ENCODE assay signal across 8 cellular contexts in genomic region chr1:181106022-181106312, GRCh38. TPM values are rescaled to one million over a fixed set of nuclear protein-coding genes. Genes with fewer than 3 reads are reported as not detected.
DNase-seq lines count a peak whose midpoint lies in the region; ATAC-seq and TF ChIP-seq lines count a peak whose summit lies in the region.

No MANE protein-coding gene starts in this region.

- H2AFZ ChIP-seq in SK-N-SH (ENCODE audit: low read depth) = peak overlapping the region; percentile 71

- CTCF ChIA-PET in SK-N-SH (lab: Yijun Ruan, JAX) = interaction anchor here (0.7 to 18.5 kb wide), 6 partner anchors 14 to 243 kb away, joined by 3 to 143 read pairs (median 9); no protein-coding TSS in a partner anchor
- CTCF ChIA-PET in activated CD8-positive, alpha-beta T cell treated with anti-CD3 and anti-CD28 coated beads for 36 hours (lab: Charles Lee) = interaction anchor here (1.0 to 7.0 kb wide), 12 partner anchors 13 to 618 kb away, joined by 3 to 58 read pairs (median 4); no protein-coding TSS in a partner anchor

- peaks cover 30% of the 10 kb centered on the region for H3F3A ChIP-seq in SK-N-SH (replicated peaks; ENCODE audit: insufficient read depth)

- H3K27me3 ChIP-seq in SK-N-SH (ENCODE audit: insufficient read depth) = no peaks in the 10 kb centered on the region
- H3K27me3 ChIP-seq in stomach smooth muscle (ENCODE audit: control insufficient read depth in 1 of 2, insufficient read depth in 2 of 2, low read length in 2 of 2) = no peaks in the 10 kb centered on the region

- H3K9me3 Mint-ChIP-seq in activated CD8-positive, alpha-beta T cell treated with anti-CD3 and anti-CD28 coated beads for 36 hours = no peaks in the 10 kb centered on the region
- H3K9me3 Mint-ChIP-seq in immature natural killer cell = no peaks in the 10 kb centered on the region

- H3K4me3 ChIP-seq in SK-N-SH (ENCODE audit: low read depth in 2 of 2, low read length in 1 of 2) = no peak overlapping the region
- H3K4me3 ChIP-seq in stomach smooth muscle (ENCODE audit: low read length in 2 of 2) = peak overlapping the region; percentile 9 to 73

- DNase-seq in SK-N-SH (no peak), immature natural killer cell (no peak), NCI-H187 treated with DMSO at 0.1 percent for 48 hours (lab: John Stamatoyannopoulos, UW) (no peak)
- no peak for DNase-seq in activated CD8-positive, alpha-beta T cell treated with anti-CD3 and anti-CD28 coated beads for 36 hours

- no peak for TF ChIP-seq CTCF in SK-N-SH (IDR thresholded peaks at IDR 0.05)
- no peak for TF ChIP-seq CTCF in activated CD8-positive, alpha-beta T cell treated with anti-CD3 and anti-CD28 coated beads for 36 hours (IDR thresholded peaks at IDR 0.05)

- H3K9ac ChIP-seq in SK-N-SH (peak overlapping the region; percentile 46; the same call in 1 of the 2 replicates), stomach smooth muscle (ENCODE audit: low read length in 2 of 2) (peak overlapping the region; percentile 27 to 29)

- H3K27ac ChIP-seq in SK-N-SH (ENCODE audit: low read depth in 2 of 2, low read length in 1 of 2) (peak overlapping the region in 1 of 2 experiments; percentile 77; a peak in 3 of 4 replicates), stomach smooth muscle (ENCODE audit: low read length) (peak overlapping the region; percentile 53)

- ATAC-seq in SK-N-SH treated with all-trans-retinoic acid at 6 μM for 48 hours (no peak), HG02884 (IDR thresholded peaks at IDR 0.05; ENCODE audit: unreplicated experiment) (no peak), HG03045 (IDR thresholded peaks at IDR 0.05; ENCODE audit: unreplicated experiment) (no peak)
- no peak for ATAC-seq in activated CD8-positive, alpha-beta T cell treated with anti-CD3 and anti-CD28 coated beads for 36 hours

- H3K9me3 ChIP-seq in SK-N-SH = no peaks in the 10 kb centered on the region
- H3K9me3 ChIP-seq in stomach smooth muscle (ENCODE audit: control insufficient read depth in 2 of 2, low read length in 2 of 2) = no peaks in the 10 kb centered on the region

- no peaks in the 10 kb centered on the region for H3K36me3 Mint-ChIP-seq in activated CD8-positive, alpha-beta T cell treated with anti-CD3 and anti-CD28 coated beads for 36 hours (ENCODE audit: low read depth)
- H3K36me3 Mint-ChIP-seq in immature natural killer cell = no peaks in the 10 kb centered on the region

- 87% methylated on average over 3 of the region's 3 CpGs for WGBS in SK-N-SH (ENCODE audit: low lambda C conversion rate)

- peak overlapping the region; percentile 77 for H3K4me3 Mint-ChIP-seq in activated CD8-positive, alpha-beta T cell treated with anti-CD3 and anti-CD28 coated beads for 36 hours
- peak overlapping the region; percentile 74 to 91 (median 89) for H3K4me3 Mint-ChIP-seq in immature natural killer cell

- H3K4me2 ChIP-seq in SK-N-SH = peak overlapping the region; percentile 71; the same call in 1 of the 2 replicates

- peaks cover 14% of the 10 kb centered on the region for H3K27me3 Mint-ChIP-seq in activated CD8-positive, alpha-beta T cell treated with anti-CD3 and anti-CD28 coated beads for 36 hours
- H3K27me3 Mint-ChIP-seq in immature natural killer cell (ENCODE audit: low read depth in 3 of 3) = peaks cover 12 to 18% (median 15%) of the 10 kb centered on the region in 3 donors

- H3K36me3 ChIP-seq in SK-N-SH (replicated peaks in 1 of 2; ENCODE audit: control insufficient read depth in 1 of 2, insufficient read depth in 2 of 2, low read length in 1 of 2) = no peaks in the 10 kb centered on the region
- H3K36me3 ChIP-seq in stomach smooth muscle (ENCODE audit: control insufficient read depth in 2 of 2, insufficient read depth in 2 of 2, low read length in 2 of 2) = no peaks in the 10 kb centered on the region

- H3K9me2 ChIP-seq in SK-N-SH = no peaks in the 10 kb centered on the region

- peaks cover 27% of the 10 kb centered on the region for H3K79me2 ChIP-seq in SK-N-SH (ENCODE audit: insufficient read depth)

- peak overlapping the region; percentile 71 for H3K27ac Mint-ChIP-seq in activated CD8-positive, alpha-beta T cell treated with anti-CD3 and anti-CD28 coated beads for 36 hours
- H3K27ac Mint-ChIP-seq in immature natural killer cell = peak overlapping the region; percentile 77 to 97 (median 88)

- no peak for TF ChIP-seq EP300 in SK-N-SH (IDR thresholded peaks at IDR 0.05; ENCODE audit: borderline replicate concordance in 1 of 2, low read depth in 1 of 2, low read length in 1 of 2)

- POLR2A ChIA-PET in SK-N-SH (lab: Yijun Ruan, JAX) = interaction anchor here (1.5 to 2.3 kb wide), 5 partner anchors 10 to 180 kb away, joined by 4 to 18 read pairs (median 11); no protein-coding TSS in a partner anchor
- POLR2A ChIA-PET in activated CD8-positive, alpha-beta T cell treated with anti-CD3 and anti-CD28 coated beads for 36 hours (lab: Charles Lee) = interaction anchor here (0.7 to 15.6 kb wide), 7 partner anchors 13 to 84 kb away, joined by 3 to 209 read pairs (median 10); partner anchors contain the start of genes IER5 and STX6

- H3K4me1 Mint-ChIP-seq in activated CD8-positive, alpha-beta T cell treated with anti-CD3 and anti-CD28 coated beads for 36 hours (ENCODE audit: low read depth) = peaks cover 48% of the 10 kb centered on the region
- peaks cover 29 to 36% of the 10 kb centered on the region in 2 donors for H3K4me1 Mint-ChIP-seq in immature natural killer cell

- H3K4me1 ChIP-seq in SK-N-SH (ENCODE audit: control insufficient read depth in 1 of 2, insufficient read depth in 2 of 2, low read depth in 1 of 2, low read length in 1 of 2) = peaks cover 40 to 46% of the 10 kb centered on the region in 2 experiments; a peak in 3 of 4 replicates
- peaks cover 23% of the 10 kb centered on the region for H3K4me1 ChIP-seq in stomach smooth muscle (ENCODE audit: control insufficient read depth, insufficient read depth, low read length)

- intact Hi-C loops in activated CD8-positive, alpha-beta T cell treated with anti-CD3 and anti-CD28 coated beads for 36 hours (cut with micrococcal nuclease) = no loop called here

- no peak for TF ChIP-seq RAD21 in SK-N-SH (IDR thresholded peaks at IDR 0.05; ENCODE audit: low read length)

- H4K20me1 ChIP-seq in SK-N-SH (ENCODE audit: insufficient read depth) = no peaks in the 10 kb centered on the region

TF ChIP-seq in SK-N-SH, 30 proteins besides CTCF, POLR2A, EP300 and RAD21:
- TF ChIP-seq ELF1 (IDR thresholded peaks at IDR 0.05) = no peak
- no peak for TF ChIP-seq TAF1 (IDR thresholded peaks at IDR 0.05; ENCODE audit: borderline replicate concordance, low read depth, low read length)
- TF ChIP-seq GABPA (IDR thresholded peaks at IDR 0.05; ENCODE audit: low read depth) = no peak
- no peak for TF ChIP-seq MAX (IDR thresholded peaks at IDR 0.05; ENCODE audit: low read depth)
- TF ChIP-seq POLR2AphosphoS5 (IDR thresholded peaks at IDR 0.05; ENCODE audit: low read depth, low read length) = no peak

TF ChIP-seq in SK-N-SH treated with all-trans-retinoic acid at 6 μM for 48 hours, 23 proteins besides CTCF, POLR2A, EP300 and RAD21 (continues in another document):
- TF ChIP-seq ZFP3 (CRISPR knock-in tag; IDR thresholded peaks at IDR 0.05) = no peak
- TF ChIP-seq ZNF70 (CRISPR knock-in tag; IDR thresholded peaks at IDR 0.05) = no peak
- no peak for TF ChIP-seq TSHZ2 (CRISPR knock-in tag; IDR thresholded peaks at IDR 0.05)
- TF ChIP-seq ISL1 (CRISPR knock-in tag; IDR thresholded peaks at IDR 0.05) = no peak
- TF ChIP-seq BACH2 (CRISPR knock-in tag; IDR thresholded peaks at IDR 0.05; ENCODE audit: borderline replicate concordance) = no peak
- no peak for TF ChIP-seq TCF4 (CRISPR knock-in tag; IDR thresholded peaks at IDR 0.05; ENCODE audit: borderline replicate concordance)
- no peak for TF ChIP-seq ESRRG (CRISPR knock-in tag; IDR thresholded peaks at IDR 0.05)
- TF ChIP-seq TOX (CRISPR knock-in tag; IDR thresholded peaks at IDR 0.05; ENCODE audit: borderline replicate concordance) = no peak
- TF ChIP-seq RARB (CRISPR knock-in tag; IDR thresholded peaks at IDR 0.05) = no peak

RNA-seq across cellular contexts. Expression of gene IER5, which starts 17.5 kb away (rescaled TPM):
- polyA plus RNA-seq in SK-N-SH (2012; rRNA removed) (46.2 and 52.9 TPM in 2 replicates), immature natural killer cell (10 to 100 TPM; 11.6 to 22.7 (median 14.4) TPM)
- 33.8 and 39.1 TPM in 2 replicates for polyA plus RNA-seq in SK-N-SH (2012; cell fraction: cytosol; rRNA removed)
- polyA plus RNA-seq in SK-N-SH (2012; cell fraction: nucleus; rRNA removed) = 64.9 and 69.1 TPM in 2 replicates
- total RNA-seq in activated CD8-positive, alpha-beta T cell treated with anti-CD3 and anti-CD28 coated beads for 36 hours = 10 to 100 TPM; 39.8 to 41.3 TPM

Comparison
In these comparisons a context has a peak if more than half of its experiments do, and no peak if none do; other contexts are left out.
1. H3K4me3 ChIP-seq: peak in stomach smooth muscle (2 of 2); none in SK-N-SH (0 of 2).